ENCODE assay signal across 8 cellular contexts in genomic region chr12:47819902-47820630, GRCh38.
DNase-seq lines count a peak whose midpoint lies in the region; ATAC-seq and TF ChIP-seq lines count a peak whose summit lies in the region.

Gene HDAC7 (minus strand): TSS chr12:47819903. CDS start chr12:47819785, 118 bp downstream.

- peaks cover 54% of the 10 kb centered on the region for H3K79me2 ChIP-seq in KMS-11 (ENCODE audit: insufficient read depth, low read depth)

- no peaks in the 10 kb centered on the region for H3K27me3 Mint-ChIP-seq in T-helper 2 cell treated with Interferon-gamma antibody and Interleukin-4, amounts not matched to agents 5 μg/mL and 100 μg/mL, for 36 hours (ENCODE audit: low read depth)

- no peak for TF ChIP-seq CTCF in KMS-11 (conservative IDR thresholded peaks at IDR 0.05; ENCODE audit: low read depth, low read length)

- peaks cover 26% of the 10 kb centered on the region for H3K36me3 Mint-ChIP-seq in T-helper 2 cell treated with Interferon-gamma antibody and Interleukin-4, amounts not matched to agents 5 μg/mL and 100 μg/mL, for 36 hours (ENCODE audit: low read depth)

- peaks cover 83% of the 10 kb centered on the region for H3K4me1 ChIP-seq in BLaER1
- peaks cover 79% of the 10 kb centered on the region for H3K4me1 ChIP-seq in KMS-11 (ENCODE audit: low read depth, poor library complexity, severe bottlenecking)
- peaks cover 47% of the 10 kb centered on the region for H3K4me1 ChIP-seq in rectal smooth muscle tissue (ENCODE audit: control insufficient read depth, insufficient read depth, low read length)

- peak within 1 kb of the TSS; percentile 51; the same call in 1 of the 2 replicates for H2AFZ ChIP-seq in KMS-11 (ENCODE audit: low read depth)

- H3K27ac Mint-ChIP-seq in T-helper 2 cell treated with Interferon-gamma antibody and Interleukin-4, amounts not matched to agents 5 μg/mL and 100 μg/mL, for 36 hours: peak within 1 kb of the TSS; percentile 91

- H3K9me3 ChIP-seq in BLaER1: no peaks in the 10 kb centered on the region

- H3K4me3 Mint-ChIP-seq in T-helper 2 cell treated with Interferon-gamma antibody and Interleukin-4, amounts not matched to agents 5 μg/mL and 100 μg/mL, for 36 hours: peak within 1 kb of the TSS; percentile 91

- H3K4me3 ChIP-seq in BLaER1 (peak within 1 kb of the TSS; percentile 92), KMS-11 (IDR thresholded peaks at IDR 0.05; ENCODE audit: insufficient read depth, low read depth, low read length) (no peak within 1 kb of the TSS), rectal smooth muscle tissue (ENCODE audit: low read length) (peak within 1 kb of the TSS; percentile 95)

- ATAC-seq in GM19395 (IDR thresholded peaks at IDR 0.05; ENCODE audit: unreplicated experiment): peak; percentile 45
- no peak for ATAC-seq in HG03378 (IDR thresholded peaks at IDR 0.05; ENCODE audit: unreplicated experiment)

- H3K36me3 ChIP-seq in BLaER1 (peaks cover 3% of the 10 kb centered on the region; the same call in 1 of the 2 replicates), KMS-11 (ENCODE audit: insufficient read depth) (no peaks in the 10 kb centered on the region), rectal smooth muscle tissue (ENCODE audit: control insufficient read depth, insufficient read depth, low read length) (no peaks in the 10 kb centered on the region)

- peak; percentile 54 for DNase-seq in T-helper 2 cell treated with Interferon-gamma antibody and Interleukin-4, amounts not matched to agents 5 μg/mL and 100 μg/mL, for 36 hours (ENCODE audit: low spot score)
- DNase-seq in astrocyte of the hippocampus (ENCODE audit: low read depth, low spot score): peak; percentile 94
- peak; percentile 88 for DNase-seq in hepatic stellate cell (ENCODE audit: low spot score)

- H3K27ac ChIP-seq in BLaER1 (peak within 1 kb of the TSS; percentile 98), KMS-11 (peak within 1 kb of the TSS; percentile 89), rectal smooth muscle tissue (ENCODE audit: low read depth, low read length) (peak within 1 kb of the TSS; percentile 99)

- peak within 1 kb of the TSS; percentile 97 for H3K4me2 ChIP-seq in BLaER1
- H3K4me2 ChIP-seq in KMS-11: peak within 1 kb of the TSS; percentile 99

- H3K27me3 ChIP-seq in BLaER1: no peaks in the 10 kb centered on the region
- no peaks in the 10 kb centered on the region for H3K27me3 ChIP-seq in KMS-11 (ENCODE audit: insufficient read depth, low read depth)
- no peaks in the 10 kb centered on the region for H3K27me3 ChIP-seq in rectal smooth muscle tissue (ENCODE audit: control insufficient read depth, insufficient read depth, low read length)

- H3K9ac ChIP-seq in BLaER1 (peak within 1 kb of the TSS; percentile 96), KMS-11 (peak within 1 kb of the TSS; percentile 95), rectal smooth muscle tissue (ENCODE audit: low read length) (peak within 1 kb of the TSS; percentile 97)

- H4K20me1 ChIP-seq in BLaER1: peaks cover 24% of the 10 kb centered on the region
- H4K20me1 ChIP-seq in KMS-11 (ENCODE audit: insufficient read depth): no peaks in the 10 kb centered on the region

- no peaks in the 10 kb centered on the region for H3K9me3 Mint-ChIP-seq in T-helper 2 cell treated with Interferon-gamma antibody and Interleukin-4, amounts not matched to agents 5 μg/mL and 100 μg/mL, for 36 hours

- H3K4me1 Mint-ChIP-seq in T-helper 2 cell treated with Interferon-gamma antibody and Interleukin-4, amounts not matched to agents 5 μg/mL and 100 μg/mL, for 36 hours (ENCODE audit: low read depth): peaks cover 65% of the 10 kb centered on the region
